Comparison of ENCODE assay signal across 26 cellular contexts in the genomic region with DNA sequence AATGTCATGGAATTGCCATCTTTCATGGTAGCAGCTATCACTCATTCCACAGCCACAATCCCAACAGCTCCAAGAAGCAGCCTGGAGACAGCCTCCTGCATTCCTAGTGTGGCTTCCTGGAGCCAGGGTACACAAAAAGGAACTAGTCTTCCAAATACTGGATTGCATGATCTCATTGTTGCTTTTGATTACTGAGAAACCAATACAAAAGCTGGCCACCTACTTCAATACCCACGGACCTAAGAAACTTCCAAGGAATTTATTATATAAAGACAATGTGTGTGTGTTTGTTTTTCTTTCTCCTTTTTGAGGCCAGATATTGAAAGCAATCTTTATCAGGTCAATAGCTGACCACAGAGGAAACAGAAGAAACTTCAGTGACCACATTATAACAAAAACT.
"Had no signal": no experiment of that assay in that cellular context is flagged by ENCODE, and none has a peak within 500 bp of the region (broad histone marks: within the 10 kb centered on the region; RNA-seq: fewer than 3 reads in every experiment).

No MANE protein-coding gene starts in this region.

- FAIRE-seq: pancreas had no signal

- H3K27ac ChIP-seq: left ventricle myocardium inferior, pancreas, prostate gland, skin epidermis, spleen, suprapubic skin, thoracic aorta, tibial artery, uterus had no signal

- H3K4me1 Mint-ChIP-seq: mesothelial cell of epicardium; stimulated activated effector memory CD8-positive, alpha-beta T cell treated with anti-CD3 and anti-CD28 coated beads, Interleukin-12 subunit alpha, Interleukin-12 subunit beta, amount 100 ng/mL, for 72 hours had no signal

- H3K9me3 ChIP-seq: prostate gland had no signal

- H3K36me3 ChIP-seq: pancreas, prostate gland, suprapubic skin, thoracic aorta, uterus had no signal

- H3K4me3 ChIP-seq: left ventricle myocardium inferior, lung, mucosa of descending colon, pancreas, prostate gland, skin epidermis, spleen, suprapubic skin, thoracic aorta, tibial artery, uterus had no signal

- H3K27me3 Mint-ChIP-seq: naive thymus-derived CD4-positive, alpha-beta T cell; natural killer cell treated with Interleukin-12 subunit alpha and Interleukin-12 subunit beta and Interleukin-15 and Interleukin-18, amount 100 ng/mL, for 72 hours; stimulated activated naive CD8-positive, alpha-beta T cell treated with anti-CD3 and anti-CD28 coated beads, Interleukin-15, Interleukin-2, amounts not matched to agents 100 ng/mL and 50 ng/mL, for 24 hours; type B pancreatic cell had no signal

- H3K4me1 ChIP-seq: pancreas, prostate gland, suprapubic skin, uterus had no signal

- DNase-seq: hypothalamus; islet precursor cell; left ventricle myocardium inferior; mesendoderm; mucosa of descending colon; naive thymus-derived CD4-positive, alpha-beta T cell; nucleus accumbens; pancreas; posterior cingulate gyrus; retina; right cardiac atrium; spleen; stimulated activated CD4-positive, alpha-beta T cell treated with anti-CD3 and anti-CD28 coated beads, Interleukin-4, amount 100 ng/mL, for 24 hours; stimulated activated naive CD4-positive, alpha-beta T cell; tibial artery; uterus had no signal

- H3K27ac Mint-ChIP-seq: mesothelial cell of epicardium; naive thymus-derived CD4-positive, alpha-beta T cell; natural killer cell treated with Interleukin-12 subunit alpha and Interleukin-12 subunit beta and Interleukin-15 and Interleukin-18, amount 100 ng/mL, for 72 hours; stimulated activated effector memory CD8-positive, alpha-beta T cell treated with anti-CD3 and anti-CD28 coated beads, Interleukin-12 subunit alpha, Interleukin-12 subunit beta, amount 100 ng/mL, for 72 hours; stimulated activated naive CD8-positive, alpha-beta T cell treated with anti-CD3 and anti-CD28 coated beads, Interleukin-15, Interleukin-2, amounts not matched to agents 100 ng/mL and 50 ng/mL, for 24 hours; type B pancreatic cell had no signal

- H3K27me3 ChIP-seq: pancreas, spleen, suprapubic skin, tibial artery, uterus had no signal

- H3K4me3 Mint-ChIP-seq: mesothelial cell of epicardium; naive thymus-derived CD4-positive, alpha-beta T cell; natural killer cell treated with Interleukin-12 subunit alpha and Interleukin-12 subunit beta and Interleukin-15 and Interleukin-18, amount 100 ng/mL, for 72 hours; stimulated activated effector memory CD8-positive, alpha-beta T cell treated with anti-CD3 and anti-CD28 coated beads, Interleukin-12 subunit alpha, Interleukin-12 subunit beta, amount 100 ng/mL, for 72 hours; stimulated activated naive CD8-positive, alpha-beta T cell treated with anti-CD3 and anti-CD28 coated beads, Interleukin-15, Interleukin-2, amounts not matched to agents 100 ng/mL and 50 ng/mL, for 24 hours; type B pancreatic cell had no signal
